Comparison of ENCODE assay signal across 8 cellular contexts in genomic region chr16:3938843-3939624, GRCh38. TPM values are rescaled to one million over a fixed set of nuclear protein-coding genes. Genes with fewer than 3 reads are reported as not detected.
DNase-seq lines count a peak whose midpoint lies in the region; ATAC-seq and TF ChIP-seq lines count a peak whose summit lies in the region.

No MANE protein-coding gene starts in this region.

- H3K4me3 ChIP-seq in astrocyte of the spinal cord (ENCODE audit: low read depth, low read length) (peak overlapping the region; percentile 41), iPS-15b (ENCODE audit: low read depth, low read length) (peak overlapping the region; percentile 41), spleen (peak overlapping the region in 6 of 8 donors; percentile 26 to 64 (median 34))

- H3K27ac ChIP-seq in spleen = no peak overlapping the region

- ATAC-seq in HG02870 (IDR thresholded peaks at IDR 0.05; ENCODE audit: unreplicated experiment) = no peak

- H3K27me3 ChIP-seq in iPS-15b (ENCODE audit: control insufficient read depth, insufficient read depth, low read length) (no peaks in the 10 kb centered on the region), spleen (replicated peaks in 1 of 7) (peaks cover 0 to 21% (median 0%) of the 10 kb centered on the region in 7 donors)

- WGBS in spleen, 5 donors = 9 to 24% (median 11%) methylated on average over 15 to 43 of the region's 43 CpGs

- no peak for TF ChIP-seq POLR2A in spleen (IDR thresholded peaks at IDR 0.05)

- H3K36me3 ChIP-seq in iPS-15b (ENCODE audit: control insufficient read depth, insufficient read depth, low read length) (no peaks in the 10 kb centered on the region), spleen (no peaks in the 10 kb centered on the region)

- no peaks in the 10 kb centered on the region for H3K9me3 ChIP-seq in iPS-15b (ENCODE audit: control insufficient read depth, insufficient read depth, low read length)
- no peaks in the 10 kb centered on the region for H3K9me3 ChIP-seq in spleen

- H3K4me1 ChIP-seq in iPS-15b (ENCODE audit: control insufficient read depth, insufficient read depth, low read length) (peaks cover 2% of the 10 kb centered on the region), spleen (peaks cover 0 to 13% (median 12%) of the 10 kb centered on the region in 6 donors)

- intact Hi-C loops in spleen (cut with DNase I; ENCODE audit: low total_unique reads) = no loop called here

- DNase-seq in COLO668 (lab: John Stamatoyannopoulos, UW; ENCODE audit: unreplicated experiment) = peak; percentile 60
- DNase-seq in HuH-7 (ENCODE audit: low spot score) = peak; percentile 86
- DNase-seq in T-helper 22 cell (ENCODE audit: low read depth) = peak; percentile 16
- peak; percentile 67 for DNase-seq in astrocyte of the spinal cord (ENCODE audit: low read depth, low spot score)
- DNase-seq in spleen = peak; percentile 88
- no peak for DNase-seq in middle frontal gyrus (ENCODE audit: extremely low spot score, low spot score)

- no peak overlapping the region for H3K9ac ChIP-seq in iPS-15b (ENCODE audit: low read depth, low read length)

- TF ChIP-seq CTCF in astrocyte of the spinal cord (IDR thresholded peaks at IDR 0.05; ENCODE audit: low read depth, low read length) (peak; percentile 95), spleen (IDR thresholded peaks at IDR 0.05 in 8 of 11, conservative IDR thresholded peaks at IDR 0.05 in 3 of 11) (peak; percentile 39 to 92 (median 82))

- in situ Hi-C loops in astrocyte of the spinal cord (cut with HindIII; ENCODE audit: low sequenced_read_pairs) = no loop called here

RNA-seq across cellular contexts. Expression of gene CREBBP, which starts 58.5 kb away (rescaled TPM):
- total RNA-seq in spleen = 100 to 1,000 TPM in 5 of 7 donors, 10 to 100 TPM in 2; 99.4 to 153 (median 101) TPM
- 10 to 100 TPM in 2 of 3 donors, 1 to 10 TPM in 1; 5.8 to 21.2 (median 10.5) TPM for polyA plus RNA-seq in spleen
